ENCODE assay signal across 8 cellular contexts in the genomic region with DNA sequence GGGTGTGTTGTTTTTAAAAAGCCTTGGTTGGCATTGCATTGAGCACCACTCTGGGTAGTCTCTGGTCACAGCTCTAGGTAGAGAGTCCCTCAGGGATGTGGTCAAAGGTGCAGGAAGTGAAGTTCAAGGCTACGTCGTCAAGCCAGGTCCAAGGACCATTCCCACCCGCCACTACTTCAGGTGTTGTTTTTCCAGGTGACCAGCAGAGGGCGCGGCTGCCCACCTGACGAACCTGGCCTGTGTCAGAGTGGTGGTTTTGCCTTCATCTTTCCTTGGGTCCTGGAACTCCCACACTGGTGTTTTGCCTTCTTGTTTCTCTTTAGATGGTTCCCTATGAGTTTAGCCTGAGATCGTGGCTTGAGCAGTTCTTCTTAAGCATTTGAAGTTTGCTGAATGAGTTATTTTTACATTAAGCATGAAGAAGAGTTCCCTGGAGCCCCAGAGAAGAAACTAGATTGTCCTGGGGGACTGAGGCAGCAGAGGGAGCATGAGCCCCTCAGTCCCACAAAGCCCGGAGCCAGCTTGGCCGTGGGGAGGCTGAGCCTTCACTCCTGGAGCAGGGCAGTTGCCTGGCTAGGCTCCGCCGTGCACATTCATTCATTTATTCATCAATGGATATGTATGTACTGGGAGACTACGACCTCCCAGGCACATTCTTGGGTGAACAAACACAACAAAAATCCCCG. TPM values are rescaled to one million over a fixed set of nuclear protein-coding genes. Genes with fewer than 3 reads are reported as not detected.
DNase-seq lines count a peak whose midpoint lies in the region; ATAC-seq and TF ChIP-seq lines count a peak whose summit lies in the region.

No MANE protein-coding gene starts in this region.

- no peaks in the 10 kb centered on the region for H3K9me3 Mint-ChIP-seq in CD8-positive, alpha-beta memory T cell

- H3K36me3 ChIP-seq in WERI-Rb-1: no peaks in the 10 kb centered on the region
- H3K36me3 ChIP-seq in CD8-positive, alpha-beta memory T cell (ENCODE audit: insufficient read depth, low read length): no peaks in the 10 kb centered on the region

- peaks cover 94% of the 10 kb centered on the region for H3K27me3 ChIP-seq in WERI-Rb-1 (ENCODE audit: insufficient read depth, low read depth, severe bottlenecking)
- no peaks in the 10 kb centered on the region for H3K27me3 ChIP-seq in CD8-positive, alpha-beta memory T cell (ENCODE audit: insufficient read depth, low read length, poor library complexity, severe bottlenecking)

- no peaks in the 10 kb centered on the region for H3K4me1 ChIP-seq in CD8-positive, alpha-beta memory T cell (ENCODE audit: insufficient read depth, low read length)

- peaks cover 24 to 66% of the 10 kb centered on the region in 2 donors for H3K27me3 Mint-ChIP-seq in CD8-positive, alpha-beta memory T cell

- DNase-seq in Ammon's horn (ENCODE audit: low spot score) (peak; percentile 83), NAMALWA (ENCODE audit: low spot score) (peak; percentile 48), WERI-Rb-1 (peak; percentile 20), fibroblast of pulmonary artery (ENCODE audit: low read depth) (peak; percentile 9), posterior vena cava (ENCODE audit: low spot score) (peak; percentile 70)
- no peak for DNase-seq in stimulated activated naive CD4-positive, alpha-beta T cell (lab: John Stamatoyannopoulos, UW)
- DNase-seq in CD8-positive, alpha-beta memory T cell: no peak

- peak overlapping the region in 1 of 8 donors; percentile 48 for H3K27ac Mint-ChIP-seq in CD8-positive, alpha-beta memory T cell

- TF ChIP-seq CTCF in WERI-Rb-1 (IDR thresholded peaks at IDR 0.05; ENCODE audit: low read depth, low read length): peak; percentile 94
- peak; percentile 59 for TF ChIP-seq CTCF in fibroblast of pulmonary artery (IDR thresholded peaks at IDR 0.05; ENCODE audit: low read length, missing control alignments)

- H3K9me3 ChIP-seq in WERI-Rb-1 (ENCODE audit: severe bottlenecking): no peaks in the 10 kb centered on the region
- no peaks in the 10 kb centered on the region for H3K9me3 ChIP-seq in CD8-positive, alpha-beta memory T cell (ENCODE audit: low read length)

- H3K27ac ChIP-seq in WERI-Rb-1: no peak overlapping the region
- H3K27ac ChIP-seq in CD8-positive, alpha-beta memory T cell (ENCODE audit: low read depth, low read length): no peak overlapping the region

- H3K4me3 ChIP-seq in WERI-Rb-1 (ENCODE audit: low read depth, low read length): no peak overlapping the region
- H3K4me3 ChIP-seq in fibroblast of pulmonary artery (replicated peaks; ENCODE audit: low read depth, low read length): no peak overlapping the region
- H3K4me3 ChIP-seq in CD8-positive, alpha-beta memory T cell (ENCODE audit: low read length): no peak overlapping the region

- POLR2A ChIA-PET in CD8-positive, alpha-beta memory T cell (lab: Charles Lee): no interaction called here

- no peaks in the 10 kb centered on the region for H3K36me3 Mint-ChIP-seq in CD8-positive, alpha-beta memory T cell

- no peak overlapping the region for H3K4me3 Mint-ChIP-seq in CD8-positive, alpha-beta memory T cell

- CTCF ChIA-PET in CD8-positive, alpha-beta memory T cell (lab: Charles Lee): interaction anchor here (0.5 to 0.7 kb wide), 2 partner anchors 27 to 39 kb away, joined by 3 read pairs; no protein-coding TSS in a partner anchor

- intact Hi-C loops in posterior vena cava (cut with DNase I): loop anchor here (2.0 to 5.0 kb wide), 2 partner anchors 154 kb away; no protein-coding TSS in a partner anchor

- ATAC-seq in GM18511 (IDR thresholded peaks at IDR 0.05; ENCODE audit: unreplicated experiment): peak; percentile 61

- H3K4me1 Mint-ChIP-seq in CD8-positive, alpha-beta memory T cell: peaks cover 3 to 5% (median 4%) of the 10 kb centered on the region in 3 donors

RNA-seq across cellular contexts. Expression of gene PHACTR3, which starts 5.6 kb away (rescaled TPM):
- under 1 TPM; 0.19 to 0.43 TPM for total RNA-seq in posterior vena cava
- not detected for total RNA-seq in CD8-positive, alpha-beta memory T cell
- polyA plus RNA-seq in CD8-positive, alpha-beta memory T cell: not detected

Comparison
In these comparisons a context has a peak if more than half of its experiments do, and no peak if none do; other contexts are left out.
1. DNase-seq: peak in Ammon's horn (single experiment), NAMALWA (single experiment), WERI-Rb-1 (single experiment), fibroblast of pulmonary artery (single experiment) and posterior vena cava (single experiment); none in stimulated activated naive CD4-positive, alpha-beta T cell (0 of 6) and CD8-positive, alpha-beta memory T cell (0 of 5).